ENCODE assay signal across 17 cellular contexts in genomic region chr10:76080406-76080805, GRCh38.
A peak's percentile ranks its signal among the peaks of the same experiment; 100 is the strongest.
DNase-seq lines count a peak whose midpoint lies in the region; ATAC-seq, FAIRE-seq and TF ChIP-seq lines count a peak whose summit lies in the region.
"Had no signal": no experiment of that assay in that cellular context is flagged by ENCODE, and none has a peak within 500 bp of the region (broad histone marks: within the 10 kb centered on the region; RNA-seq: fewer than 3 reads in every experiment).

No MANE protein-coding gene starts in this region.

- H3K4me1 ChIP-seq in fibroblast of lung (ENCODE audit: control insufficient read depth, extremely low read depth, insufficient read depth, low read length) (peaks cover 5% of the 10 kb centered on the region), right cardiac atrium (ENCODE audit: control insufficient read depth, insufficient read depth, low read length) (no peaks in the 10 kb centered on the region)

- H3K9ac ChIP-seq in fibroblast of lung (ENCODE audit: insufficient read depth, low read length): no peak overlapping the region

- no peak overlapping the region for H2AFZ ChIP-seq in fibroblast of lung (ENCODE audit: low read length)

- H3K4me3 Mint-ChIP-seq in osteocyte (ENCODE audit: unreplicated experiment): no peak overlapping the region
- H3K4me3 Mint-ChIP-seq: activated naive CD4-positive, alpha-beta T cell treated with anti-CD3 and anti-CD28 coated beads for 36 hours; CD4-positive, CD25-positive, alpha-beta regulatory T cell; central memory CD8-positive, alpha-beta T cell; immature natural killer cell; mesothelial cell of epicardium; T-helper 1 cell treated with Interleukin-12 subunit alpha and Interleukin-12 subunit beta and Interleukin-4 antibody, amounts not matched to agents 30 μg/mL and 1 μg/mL, for 36 hours had no signal

- no peak overlapping the region for H3K4me3 ChIP-seq in fibroblast of lung (replicated peaks in 1 of 4; ENCODE audit: control extremely low read depth in 1 of 4, insufficient read depth in 1 of 4, low read depth in 3 of 4, low read length in 4 of 4)
- no peak overlapping the region for H3K4me3 ChIP-seq in right cardiac atrium (ENCODE audit: low read length)

- no peaks in the 10 kb centered on the region for H3K27me3 ChIP-seq in fibroblast of lung (ENCODE audit: control insufficient read depth, insufficient read depth, low read length)
- H3K27me3 ChIP-seq in right cardiac atrium (ENCODE audit: control insufficient read depth, insufficient read depth): no peaks in the 10 kb centered on the region

- peaks cover 20% of the 10 kb centered on the region for H3K4me1 Mint-ChIP-seq in osteocyte (ENCODE audit: unreplicated experiment)
- H3K4me1 Mint-ChIP-seq: central memory CD8-positive, alpha-beta T cell; immature natural killer cell had no signal

- H3K9me3 ChIP-seq in fibroblast of lung (ENCODE audit: control insufficient read depth, insufficient read depth, low read depth, low read length) (no peaks in the 10 kb centered on the region), right cardiac atrium (ENCODE audit: control insufficient read depth, low read length) (no peaks in the 10 kb centered on the region)

- H3K36me3 Mint-ChIP-seq in osteocyte (ENCODE audit: unreplicated experiment): no peaks in the 10 kb centered on the region
- H3K36me3 Mint-ChIP-seq: CD4-positive, CD25-positive, alpha-beta regulatory T cell; immature natural killer cell; mesothelial cell of epicardium had no signal

- H3K79me2 ChIP-seq in fibroblast of lung (ENCODE audit: control insufficient read depth, insufficient read depth, low read length): no peaks in the 10 kb centered on the region

- TF ChIP-seq CTCF in fibroblast of lung (conservative IDR thresholded peaks at IDR 0.05 in 1 of 2, IDR thresholded peaks at IDR 0.05 in 1 of 2; ENCODE audit: low read depth in 1 of 2, low read length in 2 of 2) (no peak), osteocyte (IDR thresholded peaks at IDR 0.05) (no peak)

- H4K20me1 ChIP-seq in fibroblast of lung (ENCODE audit: control insufficient read depth, extremely low read depth, insufficient read depth, low read length): no peaks in the 10 kb centered on the region

- H3K36me3 ChIP-seq in fibroblast of lung (ENCODE audit: control insufficient read depth, insufficient read depth, low read length): no peaks in the 10 kb centered on the region

- no peak overlapping the region for H3K27ac ChIP-seq in fibroblast of lung (ENCODE audit: insufficient read depth, low read length)
- H3K27ac ChIP-seq in right cardiac atrium (ENCODE audit: low read length): no peak overlapping the region

- no peak overlapping the region for H3K4me2 ChIP-seq in fibroblast of lung (ENCODE audit: extremely low read depth, insufficient read depth, low read length)

- peak; percentile 75 for FAIRE-seq in RCC 7860 (lab: Jason Lieb, UNC)
- FAIRE-seq: small intestine had no signal

- no peak overlapping the region for H3K27ac Mint-ChIP-seq in osteocyte (ENCODE audit: unreplicated experiment)
- H3K27ac Mint-ChIP-seq: activated naive CD4-positive, alpha-beta T cell treated with anti-CD3 and anti-CD28 coated beads for 36 hours; CD4-positive, CD25-positive, alpha-beta regulatory T cell; immature natural killer cell; mesothelial cell of epicardium; T-helper 1 cell treated with Interleukin-12 subunit alpha and Interleukin-12 subunit beta and Interleukin-4 antibody, amounts not matched to agents 30 μg/mL and 1 μg/mL, for 36 hours had no signal

- no peaks in the 10 kb centered on the region for H3K27me3 Mint-ChIP-seq in osteocyte (ENCODE audit: unreplicated experiment)
- H3K27me3 Mint-ChIP-seq: CD4-positive, CD25-positive, alpha-beta regulatory T cell; central memory CD8-positive, alpha-beta T cell had no signal

- ATAC-seq in right cardiac atrium (no peak), HG02870 (IDR thresholded peaks at IDR 0.05; ENCODE audit: unreplicated experiment) (no peak), GM21723 (IDR thresholded peaks at IDR 0.05; ENCODE audit: unreplicated experiment) (no peak)
- ATAC-seq: stimulated activated naive CD8-positive, alpha-beta T cell treated with anti-CD3 and anti-CD28 coated beads, Interleukin-15, Interleukin-2, amounts not matched to agents 100 U/mL and 50 U/mL, for 24 hours had no signal

- DNase-seq in EH (ENCODE audit: low read depth) (peak; percentile 83), RCC 7860 (ENCODE audit: low spot score) (peak; percentile 49), fibroblast of lung (ENCODE audit: low read depth in 2 of 2) (peak; percentile 83 to 85), osteocyte (ENCODE audit: extremely low spot score, unreplicated experiment) (peak; percentile 25), right cardiac atrium (no peak)
- DNase-seq: activated CD4-positive, CD25-positive, alpha-beta regulatory T cell treated with anti-CD3 and anti-CD28 coated beads, Interleukin-2, amount 50 U/mL, for 72 hours; activated naive CD4-positive, alpha-beta T cell treated with anti-CD3 and anti-CD28 coated beads for 36 hours; CD4-positive, CD25-positive, alpha-beta regulatory T cell; immature natural killer cell; NCI-H2029; small intestine; stimulated activated naive CD8-positive, alpha-beta T cell treated with anti-CD3 and anti-CD28 coated beads, Interleukin-15, Interleukin-2, amounts not matched to agents 100 U/mL and 50 U/mL, for 24 hours had no signal

- intact Hi-C loops in right cardiac atrium (cut with DNase I): no loop called here

- no peaks in the 10 kb centered on the region for H3K9me3 Mint-ChIP-seq in osteocyte (ENCODE audit: unreplicated experiment)
- H3K9me3 Mint-ChIP-seq: T-helper 1 cell treated with Interleukin-12 subunit alpha and Interleukin-12 subunit beta and Interleukin-4 antibody, amounts not matched to agents 30 μg/mL and 1 μg/mL, for 36 hours had no signal

Comparison
In these comparisons a context has a peak if more than half of its experiments do, and no peak if none do; other contexts are left out.
1. DNase-seq: peak in EH (single experiment), RCC 7860 (single experiment), fibroblast of lung (2 of 2) and osteocyte (single experiment); none in right cardiac atrium (0 of 3).